ENCODE assay signal across 1 cellular context in genomic region chr2:226559536-226559935, GRCh38.
TF ChIP-seq lines count a peak whose summit lies in the region.

No MANE protein-coding gene starts in this region.

TF ChIP-seq in HepG2, 621 proteins besides CTCF, POLR2A, EP300 and RAD21 (continued from another document and continues in another):
- no peak for TF ChIP-seq GABPA (IDR thresholded peaks at IDR 0.05; ENCODE audit: low read depth, low read length)
- TF ChIP-seq GABPA (CRISPR knock-in tag; IDR thresholded peaks at IDR 0.05; ENCODE audit: low read depth) = peak; percentile 50
- TF ChIP-seq ZNF207 (IDR thresholded peaks at IDR 0.05; ENCODE audit: borderline replicate concordance) = no peak
- TF ChIP-seq ZBTB49 (CRISPR knock-in tag; IDR thresholded peaks at IDR 0.05; ENCODE audit: borderline replicate concordance) = no peak
- TF ChIP-seq MLLT10 (CRISPR knock-in tag; IDR thresholded peaks at IDR 0.05) = no peak
- TF ChIP-seq ZNF572 (CRISPR knock-in tag; IDR thresholded peaks at IDR 0.05) = no peak
- TF ChIP-seq ZNF7 (CRISPR knock-in tag; IDR thresholded peaks at IDR 0.05) = 0 out of 2 replicates have a peak, but pooled peaks have one; percentile 33
- TF ChIP-seq CCDC6 (CRISPR knock-in tag; IDR thresholded peaks at IDR 0.05) = no peak
- no peak for TF ChIP-seq SP1 (IDR thresholded peaks at IDR 0.05)
- no peak for TF ChIP-seq SP1 (CRISPR knock-in tag; IDR thresholded peaks at IDR 0.05)
- TF ChIP-seq ZNF761 (CRISPR knock-in tag; conservative IDR thresholded peaks at IDR 0.05) = 0 out of 2 replicates have a peak, but pooled peaks have one; percentile 46
- no peak for TF ChIP-seq ZNF768 (CRISPR knock-in tag; IDR thresholded peaks at IDR 0.05)
- TF ChIP-seq KDM6A (CRISPR knock-in tag; IDR thresholded peaks at IDR 0.05; ENCODE audit: low read depth) = peak; percentile 92
- no peak for TF ChIP-seq CHCHD3 (CRISPR knock-in tag; IDR thresholded peaks at IDR 0.05)
- TF ChIP-seq DBP (CRISPR knock-in tag; IDR thresholded peaks at IDR 0.05; ENCODE audit: not compliant biosample characterization) = no peak
- TF ChIP-seq ARNT (IDR thresholded peaks at IDR 0.05) = no peak
- no peak for TF ChIP-seq JDP2 (CRISPR knock-in tag; IDR thresholded peaks at IDR 0.05; ENCODE audit: borderline replicate concordance)
- no peak for TF ChIP-seq ZBTB4 (CRISPR knock-in tag; IDR thresholded peaks at IDR 0.05; ENCODE audit: borderline replicate concordance)
- TF ChIP-seq MEIS1 (CRISPR knock-in tag; IDR thresholded peaks at IDR 0.05; ENCODE audit: borderline replicate concordance) = 0 out of 2 replicates have a peak, but pooled peaks have one; percentile 29
- no peak for TF ChIP-seq ZNF703 (CRISPR knock-in tag; IDR thresholded peaks at IDR 0.05; ENCODE audit: borderline replicate concordance)
- TF ChIP-seq BRD4 (CRISPR knock-in tag; IDR thresholded peaks at IDR 0.05) = no peak
- no peak for TF ChIP-seq KMT2A (CRISPR knock-in tag; IDR thresholded peaks at IDR 0.05)
- TF ChIP-seq ZNF44 (CRISPR knock-in tag; IDR thresholded peaks at IDR 0.05) = no peak
- no peak for TF ChIP-seq ZNF180 (CRISPR knock-in tag; IDR thresholded peaks at IDR 0.05; ENCODE audit: borderline replicate concordance, low read depth)
- peak; percentile 63; the same call in 1 of the 2 replicates for TF ChIP-seq DMAP1 (CRISPR knock-in tag; IDR thresholded peaks at IDR 0.05)
- no peak for TF ChIP-seq DMTF1 (CRISPR knock-in tag; IDR thresholded peaks at IDR 0.05)
- TF ChIP-seq ZHX2 (IDR thresholded peaks at IDR 0.05; ENCODE audit: low read depth) = no peak
- TF ChIP-seq ZHX2 (CRISPR knock-in tag; IDR thresholded peaks at IDR 0.05; ENCODE audit: borderline replicate concordance) = no peak
- TF ChIP-seq ZNF383 (CRISPR knock-in tag; IDR thresholded peaks at IDR 0.05; ENCODE audit: borderline replicate concordance) = no peak
- TF ChIP-seq UBTF (CRISPR knock-in tag; IDR thresholded peaks at IDR 0.05) = no peak
- TF ChIP-seq TRIM22 (IDR thresholded peaks at IDR 0.05) = no peak
- peak; percentile 64 to 87; a peak in 3 of 4 replicates for TF ChIP-seq NR2F1 (CRISPR knock-in tag; IDR thresholded peaks at IDR 0.05)
- TF ChIP-seq HMGA1 (CRISPR knock-in tag; conservative IDR thresholded peaks at IDR 0.05) = no peak
- TF ChIP-seq GATA4 (IDR thresholded peaks at IDR 0.05; ENCODE audit: borderline replicate concordance, low read depth) = peak; percentile 88; the same call in 1 of the 2 replicates
- peak; percentile 86 for TF ChIP-seq KLF11 (CRISPR knock-in tag; IDR thresholded peaks at IDR 0.05)
- TF ChIP-seq ATF3 (CRISPR knock-in tag; IDR thresholded peaks at IDR 0.05) = peak; percentile 96
- no peak for TF ChIP-seq SIN3A (IDR thresholded peaks at IDR 0.05; ENCODE audit: borderline replicate concordance, low read depth, low read length)
- TF ChIP-seq LRRFIP1 (CRISPR knock-in tag; conservative IDR thresholded peaks at IDR 0.05) = no peak
- no peak for TF ChIP-seq ZNF235 (CRISPR knock-in tag; IDR thresholded peaks at IDR 0.05; ENCODE audit: borderline replicate concordance)
- no peak for TF ChIP-seq ZNF619 (CRISPR knock-in tag; IDR thresholded peaks at IDR 0.05)
- peak; percentile 76 for TF ChIP-seq JUND (CRISPR knock-in tag; IDR thresholded peaks at IDR 0.05)
- TF ChIP-seq ZNF83 (CRISPR knock-in tag; IDR thresholded peaks at IDR 0.05; ENCODE audit: borderline replicate concordance) = no peak
- TF ChIP-seq HOXA5 (CRISPR knock-in tag; IDR thresholded peaks at IDR 0.05) = peak; percentile 63; the same call in 1 of the 2 replicates
